In the genomic region with DNA sequence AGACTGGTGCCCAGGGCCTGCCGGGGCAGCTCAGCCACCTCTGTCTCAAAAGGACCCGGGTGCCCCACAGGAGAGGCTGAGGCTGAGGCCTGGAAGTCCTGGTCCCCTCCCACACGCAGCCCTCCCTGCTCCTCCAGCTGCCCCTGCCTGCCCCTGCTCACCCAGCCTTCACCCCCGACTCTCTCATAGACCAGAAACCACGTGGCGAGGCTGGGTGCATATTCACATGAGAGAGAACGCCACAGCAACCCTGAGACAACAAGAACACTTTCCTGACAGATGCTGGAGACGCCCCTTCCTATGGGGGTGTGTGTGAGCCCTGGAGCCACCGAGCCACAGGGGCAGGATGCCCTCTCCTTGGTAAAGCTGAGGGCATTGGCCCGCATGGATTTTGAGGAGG, we compare ENCODE assay signal across 19 cellular contexts.
DNase-seq lines count a peak whose midpoint lies in the region; ATAC-seq, FAIRE-seq and TF ChIP-seq lines count a peak whose summit lies in the region.
"Had no signal": no experiment of that assay in that cellular context is flagged by ENCODE, and none has a peak within 500 bp of the region (broad histone marks: within the 10 kb centered on the region; RNA-seq: fewer than 3 reads in every experiment).

No MANE protein-coding gene starts in this region.

- DNase-seq in DND-41 (peak; percentile 30), left kidney (ENCODE audit: low read depth, low spot score) (peak; percentile 50), sigmoid colon (peak; percentile 55), GM12892 (ENCODE audit: insufficient read length) (no peak), H7 (no peak)
- DNase-seq: ACHN, AML-193, COR-L47, EL, NCI-H1092, NCI-H146, NCI-H2081, NCI-H510A, SHP77 treated with DMSO at 0.1 percent for 48 hours had no signal

- H3K36me3 ChIP-seq in DND-41 (ENCODE audit: insufficient read depth, low read length) (no peaks in the 10 kb centered on the region), sigmoid colon (no peaks in the 10 kb centered on the region), H7 (replicated peaks; ENCODE audit: control insufficient read depth, insufficient read depth, low read length) (no peaks in the 10 kb centered on the region)

- TF ChIP-seq EP300 in sigmoid colon (IDR thresholded peaks at IDR 0.05): no peak

- WGBS in sigmoid colon, 2 donors: 76 to 86% methylated on average over 10 of the region's 10 CpGs

- TF ChIP-seq CTCF in DND-41 (IDR thresholded peaks at IDR 0.05; ENCODE audit: borderline replicate concordance, extremely low read depth, low read length, poor library complexity, severe bottlenecking): no peak
- no peak for TF ChIP-seq CTCF in VCaP (conservative IDR thresholded peaks at IDR 0.05)
- no peak for TF ChIP-seq CTCF in sigmoid colon (IDR thresholded peaks at IDR 0.05)

- TF ChIP-seq POLR2A in sigmoid colon (IDR thresholded peaks at IDR 0.05): no peak
- TF ChIP-seq POLR2A in GM12892 (IDR thresholded peaks at IDR 0.05; ENCODE audit: low read depth, low read length): no peak

- intact Hi-C loops in sigmoid colon (cut with DNase I): no loop called here

- H2AFZ ChIP-seq in DND-41 (ENCODE audit: low read depth, low read length): no peak overlapping the region

- H3K27ac ChIP-seq in DND-41 (ENCODE audit: low read length) (no peak overlapping the region), VCaP (peak overlapping the region; percentile 20; the same call in 1 of the 2 replicates), sigmoid colon (no peak overlapping the region)
- H3K27ac ChIP-seq: KMS-11 had no signal

- H3K4me3 ChIP-seq in DND-41 (ENCODE audit: low read depth in 1 of 2, low read length in 2 of 2) (no peak overlapping the region), sigmoid colon (no peak overlapping the region), H7 (ENCODE audit: insufficient read depth, low read depth, low read length) (no peak overlapping the region)

- no peaks in the 10 kb centered on the region for H3K79me2 ChIP-seq in DND-41 (ENCODE audit: insufficient read depth, low read length)

- H3K4me1 ChIP-seq in DND-41 (ENCODE audit: insufficient read depth, low read length) (peaks cover 3% of the 10 kb centered on the region), sigmoid colon (no peaks in the 10 kb centered on the region)

- no peak for FAIRE-seq in GM12892 (lab: Jason Lieb, UNC)
- FAIRE-seq: HepG2 had no signal

- H3K4me2 ChIP-seq in DND-41 (ENCODE audit: insufficient read depth, low read length): no peak overlapping the region
- H3K4me2 ChIP-seq: KMS-11 had no signal

- ATAC-seq in DND-41 (ENCODE audit: insufficient read depth, low read depth): peak; percentile 67
- ATAC-seq in HG03571 (IDR thresholded peaks at IDR 0.05; ENCODE audit: unreplicated experiment): no peak
- ATAC-seq: HepG2, Panc1 had no signal

- no peak overlapping the region for H3K9ac ChIP-seq in DND-41 (ENCODE audit: low read depth, low read length)
- H3K9ac ChIP-seq: KMS-11 had no signal

- H3K9me3 ChIP-seq in DND-41 (ENCODE audit: insufficient read depth, low read length, severe bottlenecking) (no peaks in the 10 kb centered on the region), sigmoid colon (no peaks in the 10 kb centered on the region)

- H4K20me1 ChIP-seq in DND-41 (ENCODE audit: insufficient read depth, low read length): no peaks in the 10 kb centered on the region

- no peaks in the 10 kb centered on the region for H3K27me3 ChIP-seq in DND-41 (ENCODE audit: insufficient read depth, low read length, poor library complexity)
- peaks cover 0 to 4% (median 0%) of the 10 kb centered on the region in 3 donors for H3K27me3 ChIP-seq in sigmoid colon
- no peaks in the 10 kb centered on the region for H3K27me3 ChIP-seq in H7 (ENCODE audit: control insufficient read depth, insufficient read depth, low read length)

Comparison
In these comparisons a context has a peak if more than half of its experiments do, and no peak if none do; other contexts are left out.
1. DNase-seq: peak in DND-41 (single experiment), left kidney (single experiment) and sigmoid colon (single experiment); none in GM12892 (single experiment) and H7 (single experiment).